In genomic region chr21:42039911-42040351, GRCh38 we compare ENCODE assay signal across 10 cellular contexts. TPM values are rescaled to one million over a fixed set of nuclear protein-coding genes. Genes with fewer than 3 reads are reported as not detected.
DNase-seq lines count a peak whose midpoint lies in the region; ATAC-seq and TF ChIP-seq lines count a peak whose summit lies in the region.
"Had no signal": no experiment of that assay in that cellular context is flagged by ENCODE, and none has a peak within 500 bp of the region (broad histone marks: within the 10 kb centered on the region; RNA-seq: fewer than 3 reads in every experiment).

No MANE protein-coding gene starts in this region.

- TF ChIP-seq POLR2A in breast epithelium (IDR thresholded peaks at IDR 0.05): no peak
- TF ChIP-seq POLR2A in right lobe of liver (IDR thresholded peaks at IDR 0.05): no peak
- TF ChIP-seq POLR2A in vagina (IDR thresholded peaks at IDR 0.05): no peak

- no peak for ATAC-seq in right lobe of liver
- ATAC-seq in HG03520 (IDR thresholded peaks at IDR 0.05; ENCODE audit: unreplicated experiment): no peak
- ATAC-seq in HG03439 (IDR thresholded peaks at IDR 0.05; ENCODE audit: unreplicated experiment): no peak

- H3K27me3 ChIP-seq in breast epithelium: no peaks in the 10 kb centered on the region
- no peaks in the 10 kb centered on the region for H3K27me3 ChIP-seq in right lobe of liver
- H3K27me3 ChIP-seq in vagina: no peaks in the 10 kb centered on the region

- intact Hi-C loops in breast epithelium (cut with DNase I; ENCODE audit: low total_unique reads): no loop called here
- intact Hi-C loops in right lobe of liver (cut with DNase I): no loop called here
- intact Hi-C loops in vagina (cut with DNase I): no loop called here

- H3K27ac ChIP-seq in breast epithelium (peak overlapping the region; percentile 66 to 81), right lobe of liver (peak overlapping the region; percentile 2 to 81 (median 29)), vagina (peak overlapping the region; percentile 15)

- H3K9me3 ChIP-seq in breast epithelium (no peaks in the 10 kb centered on the region), right lobe of liver (no peaks in the 10 kb centered on the region), vagina (no peaks in the 10 kb centered on the region)

- TF ChIP-seq CTCF in breast epithelium (IDR thresholded peaks at IDR 0.05): no peak
- no peak for TF ChIP-seq CTCF in right lobe of liver (IDR thresholded peaks at IDR 0.05)
- no peak for TF ChIP-seq CTCF in vagina (IDR thresholded peaks at IDR 0.05)

- DNase-seq in NCI-H510A treated with DMSO at 0.1 percent for 48 hours (lab: John Stamatoyannopoulos, UW) (peak; percentile 15), NCI-H510A (lab: John Stamatoyannopoulos, UW) (no peak), breast epithelium (ENCODE audit: low spot score in 2 of 2) (no peak), right lobe of liver (no peak), vagina (ENCODE audit: extremely low spot score in 2 of 2) (no peak), NCI-H2081 (lab: John Stamatoyannopoulos, UW) (no peak)
- DNase-seq: KBM-7; stimulated activated CD4-positive, alpha-beta T cell treated with anti-CD3 and anti-CD28 coated beads, Interleukin-4, amount 100 ng/mL, for 1 hour had no signal

- no peaks in the 10 kb centered on the region for H3K36me3 ChIP-seq in breast epithelium
- no peaks in the 10 kb centered on the region for H3K36me3 ChIP-seq in right lobe of liver
- H3K36me3 ChIP-seq in vagina: no peaks in the 10 kb centered on the region

- H3K4me1 ChIP-seq in breast epithelium: no peaks in the 10 kb centered on the region
- H3K4me1 ChIP-seq in right lobe of liver: peaks cover 0 to 27% (median 12%) of the 10 kb centered on the region in 4 donors
- H3K4me1 ChIP-seq in vagina: peaks cover 22% of the 10 kb centered on the region

- H3K4me3 ChIP-seq in breast epithelium (peak overlapping the region in 1 of 3 donors; percentile 12), right lobe of liver (no peak overlapping the region), vagina (no peak overlapping the region)

- no CpG with 5 or more reads among the region's 12 CpGs for WGBS in right lobe of liver (ENCODE audit: insufficient coverage, low coverage, low lambda C conversion rate, missing lambda C conversion rate)

RNA-seq across cellular contexts. Expression of gene ZBTB21, which starts 29.8 kb away (rescaled TPM):
- total RNA-seq in breast epithelium (10 to 100 TPM; 15.2 to 18.1 (median 16.1) TPM), right lobe of liver (10 to 100 TPM in 4 of 6 experiments, 1 to 10 TPM in 2; 3.0 to 28.5 (median 11.2) TPM), vagina (16.7 TPM)

RNA-seq across cellular contexts. Expression of gene UMODL1, which starts 31.2 kb away (rescaled TPM):
- total RNA-seq in breast epithelium (not detected), right lobe of liver (1 to 10 TPM in 2 of 6 experiments, under 1 TPM in 2, not detected in 2; 0.06 to 1.2 (median 0.75) TPM), vagina (not detected)

Comparison
In these comparisons a context has a peak if more than half of its experiments do, and no peak if none do; other contexts are left out.
1. H3K27ac ChIP-seq: peak in every context shown above with its lines; median percentile 74 in breast epithelium; 29 in right lobe of liver; 15 in vagina.